ENCODE assay signal across 8 cellular contexts in genomic region chr17:77140878-77141767, GRCh38. TPM values are rescaled to one million over a fixed set of nuclear protein-coding genes. Genes with fewer than 3 reads are reported as not detected.
DNase-seq lines count a peak whose midpoint lies in the region; ATAC-seq and TF ChIP-seq lines count a peak whose summit lies in the region.

SEC14L1 (plus strand) TSS chr17:77140969; CDS start chr17:77143597, 2,628 bp downstream.

- H3K9me3 ChIP-seq in Caco-2 (no peaks in the 10 kb centered on the region), ectodermal cell (ENCODE audit: control insufficient read depth, low read length) (no peaks in the 10 kb centered on the region), mesenchymal stem cell (ENCODE audit: control insufficient read depth, low read length) (peaks cover 21% of the 10 kb centered on the region)

- H3K4me3 ChIP-seq in Caco-2 (ENCODE audit: low read depth, low read length), result peak within 1 kb of the TSS; percentile 88
- H3K4me3 ChIP-seq in KMS-11 (IDR thresholded peaks at IDR 0.05; ENCODE audit: insufficient read depth, low read depth, low read length), result no peak within 1 kb of the TSS
- H3K4me3 ChIP-seq in WI38 (ENCODE audit: low read depth, low read length), result peak within 1 kb of the TSS; percentile 86
- peak within 1 kb of the TSS; percentile 69 for H3K4me3 ChIP-seq in ectodermal cell (ENCODE audit: insufficient read depth, low read depth, low read length)
- H3K4me3 ChIP-seq in mesenchymal stem cell (ENCODE audit: insufficient read depth in 1 of 2, low read depth in 1 of 2, low read length in 2 of 2), result peak within 1 kb of the TSS; percentile 86

- H3K14ac ChIP-seq in mesenchymal stem cell (ENCODE audit: low read length in 2 of 2), result peak within 1 kb of the TSS in 1 of 2 experiments; percentile 92

- DNase-seq in Caco-2 (peak; percentile 59 to 61), mesenchymal stem cell (peak; percentile 62), NCI-H1436 treated with DMSO at 0.1 percent for 48 hours (lab: John Stamatoyannopoulos, UW) (no peak)
- peak; percentile 49 to 53 for DNase-seq in stimulated activated naive CD8-positive, alpha-beta T cell treated with anti-CD3 and anti-CD28 coated beads, Interleukin-15, amount 100 ng/mL, for 72 hours

- peak within 1 kb of the TSS; percentile 86 for H2AK5ac ChIP-seq in mesenchymal stem cell (ENCODE audit: low read length, severe bottlenecking)

- H3K23ac ChIP-seq in mesenchymal stem cell (ENCODE audit: low read length in 2 of 2), result peak within 1 kb of the TSS in 1 of 2 experiments; percentile 86

- peak within 1 kb of the TSS; percentile 83 for H3K9ac ChIP-seq in KMS-11
- peak within 1 kb of the TSS; percentile 89 for H3K9ac ChIP-seq in mesenchymal stem cell (ENCODE audit: low read length)

- H2BK5ac ChIP-seq in mesenchymal stem cell (ENCODE audit: low read depth, low read length, poor library complexity, severe bottlenecking), result peak within 1 kb of the TSS; percentile 77

- H3K4me3 Mint-ChIP-seq in Caco-2 (ENCODE audit: unreplicated experiment), result peak within 1 kb of the TSS; percentile 79
- peak within 1 kb of the TSS; percentile 90 to 93 for H3K4me3 Mint-ChIP-seq in stimulated activated naive CD8-positive, alpha-beta T cell treated with anti-CD3 and anti-CD28 coated beads, Interleukin-15, amount 100 ng/mL, for 72 hours

- peak within 1 kb of the TSS; percentile 20 to 92 for H2BK12ac ChIP-seq in mesenchymal stem cell (ENCODE audit: low read length in 2 of 2)

- no TSS peak for BruUV-seq in Caco-2 (replicated peaks; lab: Mats Ljungman, UMichigan)

- H3K18ac ChIP-seq in mesenchymal stem cell (ENCODE audit: low read depth in 1 of 2, low read length in 2 of 2), result peak within 1 kb of the TSS; percentile 90 to 97

- H3K36me3 ChIP-seq in Caco-2 (ENCODE audit: control insufficient read depth, insufficient read depth, low read length) (no peaks in the 10 kb centered on the region), KMS-11 (ENCODE audit: insufficient read depth) (no peaks in the 10 kb centered on the region), ectodermal cell (ENCODE audit: control insufficient read depth, insufficient read depth, low read length) (peaks cover 12% of the 10 kb centered on the region), mesenchymal stem cell (ENCODE audit: control insufficient read depth in 1 of 2, insufficient read depth in 2 of 2, low read depth in 1 of 2, low read length in 2 of 2) (peaks cover 0 to 30% of the 10 kb centered on the region in 2 experiments)

- H4K8ac ChIP-seq in mesenchymal stem cell (ENCODE audit: low read length), result peak within 1 kb of the TSS; percentile 99

- no peaks in the 10 kb centered on the region for H3K27me3 Mint-ChIP-seq in Caco-2 (ENCODE audit: insufficient read depth, unreplicated experiment)
- H3K27me3 Mint-ChIP-seq in stimulated activated naive CD8-positive, alpha-beta T cell treated with anti-CD3 and anti-CD28 coated beads, Interleukin-15, amount 100 ng/mL, for 72 hours, result no peaks in the 10 kb centered on the region

- H3K27me3 ChIP-seq in Caco-2 (replicated peaks; ENCODE audit: control insufficient read depth, insufficient read depth, low read length), result no peaks in the 10 kb centered on the region
- no peaks in the 10 kb centered on the region for H3K27me3 ChIP-seq in KMS-11 (ENCODE audit: insufficient read depth, low read depth)
- H3K27me3 ChIP-seq in ectodermal cell (ENCODE audit: control insufficient read depth, insufficient read depth, low read length, poor library complexity, severe bottlenecking), result no peaks in the 10 kb centered on the region
- H3K27me3 ChIP-seq in mesenchymal stem cell (ENCODE audit: control insufficient read depth in 1 of 2, insufficient read depth in 1 of 2, low read length in 2 of 2), result no peaks in the 10 kb centered on the region

- CTCF ChIA-PET in Caco-2 (lab: Charles Lee), result interaction anchor here (0.6 to 1.5 kb wide), 9 partner anchors 20 to 123 kb away, joined by 3 to 7 read pairs (median 4); no protein-coding TSS in a partner anchor

- H2BK15ac ChIP-seq in mesenchymal stem cell (ENCODE audit: low read depth, poor library complexity, severe bottlenecking), result peak within 1 kb of the TSS; percentile 93

- H3K79me1 ChIP-seq in mesenchymal stem cell (replicated peaks; ENCODE audit: low read length, poor library complexity, severe bottlenecking), result peaks cover 1% of the 10 kb centered on the region

- peaks cover 22% of the 10 kb centered on the region for H3K4me1 ChIP-seq in Caco-2
- H3K4me1 ChIP-seq in KMS-11 (ENCODE audit: low read depth, poor library complexity, severe bottlenecking), result peaks cover 56% of the 10 kb centered on the region
- H3K4me1 ChIP-seq in ectodermal cell (ENCODE audit: control insufficient read depth, insufficient read depth, low read length), result peaks cover 5% of the 10 kb centered on the region
- peaks cover 20% of the 10 kb centered on the region for H3K4me1 ChIP-seq in mesenchymal stem cell (ENCODE audit: control insufficient read depth, insufficient read depth, low read depth, low read length)

- WGBS in ectodermal cell, 2 experiments, result 0 to 1% methylated on average over 89 to 95 of the region's 99 CpGs
- WGBS in mesenchymal stem cell, result under 1% methylated on average over 46 of the region's 99 CpGs

- peaks cover 26% of the 10 kb centered on the region for H3K4me1 Mint-ChIP-seq in Caco-2 (ENCODE audit: low read depth, unreplicated experiment)
- H3K4me1 Mint-ChIP-seq in stimulated activated naive CD8-positive, alpha-beta T cell treated with anti-CD3 and anti-CD28 coated beads, Interleukin-15, amount 100 ng/mL, for 72 hours, result peaks cover 68% of the 10 kb centered on the region

- peak within 1 kb of the TSS; percentile 92 to 98 for H3K4ac ChIP-seq in mesenchymal stem cell (ENCODE audit: low read depth in 1 of 2, low read length in 2 of 2)

- POLR2A ChIA-PET in Caco-2 (lab: Charles Lee), result interaction anchor here (0.5 to 1.7 kb wide), 13 partner anchors 16 to 1681 kb away, joined by 3 to 14 read pairs (median 6); partner anchors contain the start of gene TNRC6C

- H3K27ac Mint-ChIP-seq in Caco-2 (ENCODE audit: unreplicated experiment), result peak within 1 kb of the TSS; percentile 67
- peak within 1 kb of the TSS; percentile 98 to 99 for H3K27ac Mint-ChIP-seq in stimulated activated naive CD8-positive, alpha-beta T cell treated with anti-CD3 and anti-CD28 coated beads, Interleukin-15, amount 100 ng/mL, for 72 hours

- H3K4me2 ChIP-seq in KMS-11 (peak within 1 kb of the TSS; percentile 96), mesenchymal stem cell (ENCODE audit: low read length, poor library complexity, severe bottlenecking) (peak within 1 kb of the TSS; percentile 88)

- no peaks in the 10 kb centered on the region for H3K9me3 Mint-ChIP-seq in Caco-2 (ENCODE audit: unreplicated experiment)
- peaks cover 11 to 14% of the 10 kb centered on the region in 2 donors for H3K9me3 Mint-ChIP-seq in stimulated activated naive CD8-positive, alpha-beta T cell treated with anti-CD3 and anti-CD28 coated beads, Interleukin-15, amount 100 ng/mL, for 72 hours

- intact Hi-C loops in Caco-2 (cut with micrococcal nuclease; ENCODE audit: unreplicated experiment), result loop anchor here (1.0 to 2.0 kb wide), 4 partner anchors 20 to 67 kb away; no protein-coding TSS in a partner anchor

- peak; percentile 29 for ATAC-seq in GM21528 (IDR thresholded peaks at IDR 0.05; ENCODE audit: low FRiP score, unreplicated experiment)
- peak; percentile 55 for ATAC-seq in stimulated activated naive CD8-positive, alpha-beta T cell treated with anti-CD3 and anti-CD28 coated beads, Interleukin-15, amount 100 ng/mL, for 72 hours

- peak within 1 kb of the TSS; percentile 91 for H4K91ac ChIP-seq in mesenchymal stem cell (ENCODE audit: low read length)

- H4K20me1 ChIP-seq in KMS-11 (ENCODE audit: insufficient read depth), result no peaks in the 10 kb centered on the region

- H2BK120ac ChIP-seq in mesenchymal stem cell (ENCODE audit: low read depth, low read length), result peak within 1 kb of the TSS; percentile 90

- H2AFZ ChIP-seq in KMS-11 (ENCODE audit: low read depth), result peak within 1 kb of the TSS; percentile 73
- H2AFZ ChIP-seq in mesenchymal stem cell (ENCODE audit: low read depth, low read length), result peak within 1 kb of the TSS; percentile 54

- TF ChIP-seq CTCF in Caco-2 (IDR thresholded peaks at IDR 0.05; ENCODE audit: insufficient read depth in 1 of 2, low read depth in 1 of 2, low read length in 1 of 2, severe bottlenecking in 1 of 2, unreplicated experiment in 1 of 2) (no peak), KMS-11 (conservative IDR thresholded peaks at IDR 0.05; ENCODE audit: low read depth, low read length) (no peak), WI38 (IDR thresholded peaks at IDR 0.05; ENCODE audit: low read depth, low read length) (no peak)

- H3K27ac ChIP-seq in KMS-11, result peak within 1 kb of the TSS; percentile 86
- peak within 1 kb of the TSS; percentile 77 for H3K27ac ChIP-seq in ectodermal cell (ENCODE audit: insufficient read depth, low read depth, low read length, poor library complexity, severe bottlenecking)
- peak within 1 kb of the TSS; percentile 88 for H3K27ac ChIP-seq in mesenchymal stem cell (ENCODE audit: low read length, poor library complexity, severe bottlenecking)

- peaks cover 28% of the 10 kb centered on the region; the same call in 1 of the 2 replicates for H3K79me2 ChIP-seq in KMS-11 (ENCODE audit: insufficient read depth, low read depth)

- peaks cover 46% of the 10 kb centered on the region for H3K36me3 Mint-ChIP-seq in Caco-2 (ENCODE audit: insufficient read depth, unreplicated experiment)

RNA-seq across cellular contexts. Expression of gene SEC14L1, which starts in this region (rescaled TPM):
- total RNA-seq in Caco-2 (2022), result 92.0 and 96.1 TPM in 2 replicates
- 114 TPM for polyA plus RNA-seq in ectodermal cell (2013, experiment 1 of 4)
- polyA plus RNA-seq in ectodermal cell (2013, experiment 2 of 4), result 134 TPM
- polyA plus RNA-seq in ectodermal cell (2013, experiment 3 of 4), result 94.4 TPM
- polyA plus RNA-seq in ectodermal cell (2013, experiment 4 of 4), result 113 TPM
- polyA plus RNA-seq in mesenchymal stem cell (2013, experiment 1 of 2), result 101 TPM
- polyA plus RNA-seq in mesenchymal stem cell (2013, experiment 2 of 2), result 107 TPM
